Comparison of ENCODE assay signal across 23 cellular contexts in genomic region chr14:20798932-20799331, GRCh38. TPM values are rescaled to one million over a fixed set of nuclear protein-coding genes. Genes with fewer than 3 reads are reported as not detected.
A peak's percentile ranks its signal among the peaks of the same experiment; 100 is the strongest.
DNase-seq lines count a peak whose midpoint lies in the region; ATAC-seq and TF ChIP-seq lines count a peak whose summit lies in the region.
"Had no signal": no experiment of that assay in that cellular context is flagged by ENCODE, and none has a peak within 500 bp of the region (broad histone marks: within the 10 kb centered on the region; RNA-seq: fewer than 3 reads in every experiment).

No MANE protein-coding gene starts in this region.

- TF ChIP-seq CTCF in GM23338 (conservative IDR thresholded peaks at IDR 0.05; ENCODE audit: low read depth in 2 of 2) (no peak), body of pancreas (IDR thresholded peaks at IDR 0.05) (no peak), lung (IDR thresholded peaks at IDR 0.05; ENCODE audit: control extremely low read depth, extremely low read depth) (no peak)

- intact Hi-C loops in body of pancreas (cut with DNase I) = no loop called here

- peak overlapping the region; percentile 52; the same call in 1 of the 2 replicates for H2AFZ ChIP-seq in GM23338

- H3K4me1 Mint-ChIP-seq in GM23338 = peaks cover 43% of the 10 kb centered on the region
- peaks cover 49% of the 10 kb centered on the region for H3K4me1 Mint-ChIP-seq in stimulated activated memory B cell treated with anti-CD40 and anti-IgM and Interleukin-4, amounts not matched to agents 10 μg/mL and 1 μg/mL and 100 μg/mL, for 72 hours

- no peak for ATAC-seq in GM23338
- ATAC-seq in body of pancreas = no peak
- ATAC-seq in lung (ENCODE audit: insufficient read depth, low FRiP score) = no peak
- ATAC-seq in stimulated activated memory B cell treated with anti-CD40 and anti-IgM and Interleukin-4, amounts not matched to agents 10 μg/mL and 1 μg/mL and 100 μg/mL, for 72 hours = no peak
- ATAC-seq in HG03469 (IDR thresholded peaks at IDR 0.05; ENCODE audit: unreplicated experiment) = no peak
- no peak for ATAC-seq in GM19328 (IDR thresholded peaks at IDR 0.05; ENCODE audit: unreplicated experiment)

- H3K9me2 ChIP-seq in GM23338 (ENCODE audit: insufficient read depth) = peaks cover 5% of the 10 kb centered on the region; the same call in 1 of the 2 replicates

- H3K4me2 ChIP-seq in GM23338 = 0 out of 2 replicates have a peak overlapping the region, but pooled peaks have one; percentile 64

- H3K9me3 ChIP-seq in body of pancreas (no peaks in the 10 kb centered on the region), lung (ENCODE audit: control insufficient read depth in 2 of 2, insufficient read depth in 1 of 2, low read length in 1 of 2) (no peaks in the 10 kb centered on the region)

- no peak overlapping the region for H3K4me3 ChIP-seq in GM23338
- no peak overlapping the region for H3K4me3 ChIP-seq in body of pancreas
- H3K4me3 ChIP-seq in lung = no peak overlapping the region

- peaks cover 24% of the 10 kb centered on the region for H3K4me1 ChIP-seq in GM23338 (ENCODE audit: insufficient read depth)
- peaks cover 38% of the 10 kb centered on the region for H3K4me1 ChIP-seq in body of pancreas
- peaks cover 9 to 15% of the 10 kb centered on the region in 2 donors for H3K4me1 ChIP-seq in lung (ENCODE audit: control insufficient read depth in 2 of 2, insufficient read depth in 2 of 2, low read length in 2 of 2)

- H3K36me3 Mint-ChIP-seq in GM23338 (ENCODE audit: low read depth) = no peaks in the 10 kb centered on the region; the same call in 2 of the 3 replicates
- H3K36me3 Mint-ChIP-seq in stimulated activated memory B cell treated with anti-CD40 and anti-IgM and Interleukin-4, amounts not matched to agents 10 μg/mL and 1 μg/mL and 100 μg/mL, for 72 hours = no peaks in the 10 kb centered on the region

- H3K27me3 ChIP-seq in GM23338 (ENCODE audit: insufficient read depth) (no peaks in the 10 kb centered on the region), body of pancreas (no peaks in the 10 kb centered on the region), lung (ENCODE audit: control insufficient read depth, insufficient read depth) (no peaks in the 10 kb centered on the region)

- no peak overlapping the region; the same call in 1 of the 2 replicates for H3K27ac Mint-ChIP-seq in GM23338
- peak overlapping the region; percentile 51 for H3K27ac Mint-ChIP-seq in stimulated activated memory B cell treated with anti-CD40 and anti-IgM and Interleukin-4, amounts not matched to agents 10 μg/mL and 1 μg/mL and 100 μg/mL, for 72 hours
- H3K27ac Mint-ChIP-seq: T-helper 1 cell treated with Interleukin-12 subunit alpha and Interleukin-12 subunit beta and Interleukin-4 antibody, amounts not matched to agents 30 μg/mL and 1 μg/mL, for 36 hours had no signal

- H3K36me3 ChIP-seq in GM23338 (ENCODE audit: insufficient read depth) (no peaks in the 10 kb centered on the region), body of pancreas (replicated peaks in 1 of 2; ENCODE audit: insufficient read depth in 1 of 2, low read depth in 2 of 2) (no peaks in the 10 kb centered on the region), lung (ENCODE audit: control insufficient read depth in 2 of 2, insufficient read depth in 2 of 2, low read length in 2 of 2) (no peaks in the 10 kb centered on the region)

- no peak for TF ChIP-seq POLR2A in body of pancreas (IDR thresholded peaks at IDR 0.05)

- H3F3A ChIP-seq in GM23338 (replicated peaks; ENCODE audit: low read depth) = no peaks in the 10 kb centered on the region

- no peak overlapping the region for H3K27ac ChIP-seq in GM23338 (ENCODE audit: low read depth)
- peak overlapping the region in 3 of 4 donors; percentile 72 to 81 (median 80) for H3K27ac ChIP-seq in body of pancreas
- peak overlapping the region; percentile 78 to 86 for H3K27ac ChIP-seq in lung (ENCODE audit: low read depth in 1 of 2, low read length in 1 of 2)

- no peaks in the 10 kb centered on the region for H3K79me2 ChIP-seq in GM23338 (replicated peaks; ENCODE audit: insufficient read depth)

- H3K4me3 Mint-ChIP-seq in GM23338 = no peak overlapping the region
- H3K4me3 Mint-ChIP-seq in stimulated activated memory B cell treated with anti-CD40 and anti-IgM and Interleukin-4, amounts not matched to agents 10 μg/mL and 1 μg/mL and 100 μg/mL, for 72 hours = no peak overlapping the region
- H3K4me3 Mint-ChIP-seq: T-helper 1 cell treated with Interleukin-12 subunit alpha and Interleukin-12 subunit beta and Interleukin-4 antibody, amounts not matched to agents 30 μg/mL and 1 μg/mL, for 36 hours had no signal

- no peaks in the 10 kb centered on the region for H3K27me3 Mint-ChIP-seq in GM23338 (ENCODE audit: insufficient read depth, low read depth, poor library complexity)
- H3K27me3 Mint-ChIP-seq in stimulated activated memory B cell treated with anti-CD40 and anti-IgM and Interleukin-4, amounts not matched to agents 10 μg/mL and 1 μg/mL and 100 μg/mL, for 72 hours = no peaks in the 10 kb centered on the region

- no peaks in the 10 kb centered on the region for H3K9me3 Mint-ChIP-seq in GM23338
- H3K9me3 Mint-ChIP-seq in stimulated activated memory B cell treated with anti-CD40 and anti-IgM and Interleukin-4, amounts not matched to agents 10 μg/mL and 1 μg/mL and 100 μg/mL, for 72 hours = no peaks in the 10 kb centered on the region
- H3K9me3 Mint-ChIP-seq: T-helper 1 cell treated with Interleukin-12 subunit alpha and Interleukin-12 subunit beta and Interleukin-4 antibody, amounts not matched to agents 30 μg/mL and 1 μg/mL, for 36 hours had no signal

- 48 to 52% methylated on average over 6 of the region's 6 CpGs for WGBS in body of pancreas, 2 donors
- WGBS in lung, 2 donors = 76 to 82% methylated on average over 6 of the region's 6 CpGs

- no peaks in the 10 kb centered on the region for H4K20me1 ChIP-seq in GM23338 (replicated peaks; ENCODE audit: insufficient read depth)

- DNase-seq in GM23338 (ENCODE audit: low spot score) (no peak), body of pancreas (no peak), lung (ENCODE audit: low spot score) (no peak), occipital lobe (lab: John Stamatoyannopoulos, UW) (no peak), NOMO-1 treated with DMSO at 0.1 percent for 48 hours (lab: John Stamatoyannopoulos, UW; ENCODE audit: unreplicated experiment) (no peak)
- DNase-seq: activated effector memory CD4-positive, alpha-beta T cell treated with Interleukin-2 at 50 U/mL for 16 hours; cortex of kidney; glutamatergic neuron; Kasumi-1; NCI-H1436 treated with DMSO at 0.1 percent for 48 hours; NCI-H2227 treated with DMSO at 0.1 percent for 48 hours; NK-92 treated with Interleukin-12 subunit alpha and Interleukin-12 subunit beta, amount 100 ng/mL, for 24 hours; posterior cingulate gyrus; SHP77; stimulated activated CD4-positive, alpha-beta T cell treated with anti-CD3 and anti-CD28 coated beads, Interleukin-12 subunit alpha, Interleukin-12 subunit beta, amount 100 ng/mL, for 4 hours; stimulated activated naive CD4-positive, alpha-beta T cell treated with Interleukin-2 at 50 U/mL for 16 hours had no signal

TF ChIP-seq in GM23338, 12 proteins besides CTCF, POLR2A, EP300 and RAD21 (continues in another document):
- no peak for TF ChIP-seq ZNF331 (CRISPR knock-in tag; IDR thresholded peaks at IDR 0.05; ENCODE audit: low read depth)
- TF ChIP-seq REST (IDR thresholded peaks at IDR 0.05; ENCODE audit: unreplicated experiment) = no peak
- TF ChIP-seq POLR2AphosphoS5 (IDR thresholded peaks at IDR 0.05; ENCODE audit: low read depth) = no peak
- no peak for TF ChIP-seq STAT1 (IDR thresholded peaks at IDR 0.05; ENCODE audit: unreplicated experiment)

RNA-seq across cellular contexts. Expression of gene RNASE1, which starts 3.7 kb away (rescaled TPM):
- total RNA-seq in GM23338 (2014; rRNA removed; shearing (Covaris generic)) = 0.56 TPM in 1 of 2 replicates, not detected in the other
- polyA plus RNA-seq in GM23338 (2016; fragmentation: Nextera tagmentation; extraction: Ambion mirVana) = 1.7 and 2.0 TPM in 2 replicates
- 100 to 1,000 TPM; 316 to 772 TPM for total RNA-seq in body of pancreas
- 100 to 1,000 TPM; 511 to 773 TPM for total RNA-seq in lung
- 1,000 to 10,000 TPM; 1,226 to 1,326 TPM for polyA plus RNA-seq in lung
- 9.2 TPM for total RNA-seq in occipital lobe
- total RNA-seq: activated CD8-positive, alpha-beta memory T cell treated with anti-CD3 and anti-CD28 coated beads for 36 hours had no signal

RNA-seq across cellular contexts. Expression of gene RNASE6, which starts 17.9 kb away (rescaled TPM):
- 0.45 TPM in 1 of 2 replicates, not detected in the other for total RNA-seq in GM23338 (2014; rRNA removed; shearing (Covaris generic))
- polyA plus RNA-seq in GM23338 (2016; fragmentation: Nextera tagmentation; extraction: Ambion mirVana) (not detected in 2 replicates), lung (10 to 100 TPM in 1 of 2 donors, 1 to 10 TPM in 1; 5.1 to 37.2 TPM)
- total RNA-seq in body of pancreas (1 to 10 TPM in 1 of 2 donors, not detected in 1; 9.6 TPM), lung (10 to 100 TPM in 1 of 2 donors, 1 to 10 TPM in 1; 8.1 to 15.9 TPM), occipital lobe (1.1 TPM)
- total RNA-seq: H4 had no signal

RNA-seq across cellular contexts. Expression of gene EDDM3B, which starts 30.7 kb away (rescaled TPM):
- total RNA-seq in GM23338 (2014; rRNA removed; shearing (Covaris generic)) = not detected in 2 replicates
- polyA plus RNA-seq in GM23338 (2016; fragmentation: Nextera tagmentation; extraction: Ambion mirVana) (not detected in 2 replicates), lung (under 1 TPM in 1 of 2 donors, not detected in 1; 0.09 TPM)
- total RNA-seq in body of pancreas (not detected), lung (not detected), occipital lobe (not detected)
- total RNA-seq: activated CD8-positive, alpha-beta memory T cell treated with anti-CD3 and anti-CD28 coated beads for 36 hours; H4 had no signal
- polyA plus RNA-seq: esophagus had no signal

RNA-seq across cellular contexts. Expression of gene EDDM3A, which starts 53.2 kb away (rescaled TPM):
- not detected in 2 replicates for total RNA-seq in GM23338 (2014; rRNA removed; shearing (Covaris generic))
- polyA plus RNA-seq in GM23338 (2016; fragmentation: Nextera tagmentation; extraction: Ambion mirVana) (not detected in 2 replicates), lung (not detected)
- total RNA-seq in body of pancreas (not detected), lung (not detected), occipital lobe (not detected)
- total RNA-seq: activated CD8-positive, alpha-beta memory T cell treated with anti-CD3 and anti-CD28 coated beads for 36 hours; H4 had no signal
- polyA plus RNA-seq: esophagus had no signal

Comparison
In these comparisons a context has a peak if more than half of its experiments do, and no peak if none do; other contexts are left out.
1. RNA of gene RNASE1, which starts 3.7 kb away (total RNA-seq): 511 to 773 TPM in lung and 316 to 772 TPM in body of pancreas; 9.2 TPM in occipital lobe (single experiment) and 0.56 TPM in GM23338; every median in the first group is over 10 times any median in the second.